In the genomic region with DNA sequence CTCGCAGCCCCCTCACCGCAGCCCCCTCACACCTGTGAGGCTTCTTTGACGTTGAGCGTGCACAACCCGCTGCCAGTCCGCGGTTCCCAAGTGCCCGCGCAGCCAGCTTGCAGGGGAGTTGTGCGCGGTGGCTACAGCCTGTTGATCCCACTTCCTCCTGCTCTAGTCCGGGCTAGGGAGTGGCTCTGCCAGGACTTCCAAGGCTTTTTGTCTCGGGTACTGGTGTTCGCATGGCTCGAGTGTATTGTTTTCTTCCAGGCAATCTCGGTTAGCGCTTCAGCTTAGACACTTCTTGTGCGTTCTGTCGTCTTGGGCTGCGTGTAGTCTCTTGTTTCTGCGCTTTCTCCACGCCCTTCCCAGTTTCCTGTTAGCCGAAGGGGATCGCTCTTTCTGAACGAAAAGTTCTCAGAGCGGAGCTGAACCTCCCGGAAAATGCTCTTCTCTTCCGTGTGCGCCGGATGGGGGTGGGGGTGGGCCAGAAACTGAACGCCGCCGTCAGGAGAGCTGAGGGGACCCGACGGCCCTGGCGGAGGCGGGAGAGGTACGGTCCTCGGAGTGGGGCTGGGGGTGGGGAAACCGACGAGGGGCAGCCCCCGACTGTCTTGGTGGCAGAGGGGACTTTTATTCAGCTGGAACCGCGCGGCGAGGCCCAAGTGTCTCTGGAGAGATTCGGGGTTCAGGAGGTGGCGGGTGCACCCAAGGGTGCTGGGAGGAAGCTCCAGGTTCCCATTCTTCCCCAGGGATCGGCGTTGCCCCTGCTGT, we compare ENCODE assay signal across 8 cellular contexts. TPM values are rescaled to one million over a fixed set of nuclear protein-coding genes. Genes with fewer than 3 reads are reported as not detected.
DNase-seq lines count a peak whose midpoint lies in the region; ATAC-seq, FAIRE-seq and TF ChIP-seq lines count a peak whose summit lies in the region.

No MANE protein-coding gene starts in this region.

- H3K27ac Mint-ChIP-seq in activated naive CD8-positive, alpha-beta T cell treated with anti-CD3 and anti-CD28 coated beads for 36 hours, result peak overlapping the region; percentile 82

- H3K36me3 Mint-ChIP-seq in activated naive CD8-positive, alpha-beta T cell treated with anti-CD3 and anti-CD28 coated beads for 36 hours, result peaks cover 22% of the 10 kb centered on the region

- peak overlapping the region; percentile 48; the same call in 1 of the 2 replicates for H2AFZ ChIP-seq in OCI-LY3 (ENCODE audit: low read depth, low read length)

- H3K79me2 ChIP-seq in OCI-LY3 (ENCODE audit: low read length), result peaks cover 3% of the 10 kb centered on the region

- no peaks in the 10 kb centered on the region for H3K9me3 ChIP-seq in OCI-LY3 (ENCODE audit: insufficient read depth, low read length)
- H3K9me3 ChIP-seq in heart left ventricle, result no peaks in the 10 kb centered on the region
- no peaks in the 10 kb centered on the region for H3K9me3 ChIP-seq in pancreas

- H3K36me3 ChIP-seq in OCI-LY3 (replicated peaks; ENCODE audit: low read depth, low read length), result no peaks in the 10 kb centered on the region
- H3K36me3 ChIP-seq in heart left ventricle, result no peaks in the 10 kb centered on the region
- H3K36me3 ChIP-seq in pancreas, result no peaks in the 10 kb centered on the region

- DNase-seq in AG20443 (ENCODE audit: low spot score), result peak; percentile 67
- DNase-seq in activated naive CD8-positive, alpha-beta T cell treated with anti-CD3 and anti-CD28 coated beads for 36 hours, result peak; percentile 47
- DNase-seq in heart left ventricle, result peak; percentile 39 to 71 (median 43)
- DNase-seq in pancreas, result peak in 5 of 6 donors; percentile 33 to 74 (median 39)

- peak overlapping the region; percentile 92 for H3K4me3 Mint-ChIP-seq in activated naive CD8-positive, alpha-beta T cell treated with anti-CD3 and anti-CD28 coated beads for 36 hours

- H3K27me3 ChIP-seq in OCI-LY3 (ENCODE audit: low read depth, low read length) (peaks cover 10% of the 10 kb centered on the region), heart left ventricle (no peaks in the 10 kb centered on the region), pancreas (no peaks in the 10 kb centered on the region)

- H3K27me3 Mint-ChIP-seq in activated naive CD8-positive, alpha-beta T cell treated with anti-CD3 and anti-CD28 coated beads for 36 hours, result peaks cover 7% of the 10 kb centered on the region

- H3K4me1 ChIP-seq in OCI-LY3 (ENCODE audit: low read length) (peaks cover 13% of the 10 kb centered on the region; the same call in 1 of the 2 replicates), heart left ventricle (peaks cover 0 to 32% (median 17%) of the 10 kb centered on the region in 12 donors), pancreas (peaks cover 0 to 12% (median 0%) of the 10 kb centered on the region in 3 donors)

- WGBS in heart left ventricle, 4 donors, result 0 to 2% (median 1%) methylated on average over 37 to 50 of the region's 50 CpGs
- WGBS in pancreas, 2 donors, result 1% methylated on average over 50 of the region's 50 CpGs

- H3K27ac ChIP-seq in OCI-LY3 (ENCODE audit: low read length), result no peak overlapping the region
- H3K27ac ChIP-seq in heart left ventricle, result peak overlapping the region; percentile 88 to 96 (median 90)
- peak overlapping the region; percentile 59 to 83 (median 74) for H3K27ac ChIP-seq in pancreas

- peak in 1 of 2 donors; percentile 11 for TF ChIP-seq POLR2A in heart left ventricle (IDR thresholded peaks at IDR 0.05)

- no peak for FAIRE-seq in pancreas (lab: Jason Lieb, UNC)

- TF ChIP-seq CTCF in OCI-LY3 (IDR thresholded peaks at IDR 0.05; ENCODE audit: low read depth, low read length), result no peak
- TF ChIP-seq CTCF in heart left ventricle (IDR thresholded peaks at IDR 0.05), result no peak
- TF ChIP-seq CTCF in pancreas (IDR thresholded peaks at IDR 0.05), result no peak

- no peaks in the 10 kb centered on the region for H3K9me3 Mint-ChIP-seq in activated naive CD8-positive, alpha-beta T cell treated with anti-CD3 and anti-CD28 coated beads for 36 hours

- 0 out of 2 replicates have a peak, but pooled peaks cover 6% of the 10 kb centered on the region for H4K20me1 ChIP-seq in OCI-LY3 (ENCODE audit: insufficient read depth, low read length)

- H3K9ac ChIP-seq in OCI-LY3 (ENCODE audit: low read length), result peak overlapping the region; percentile 82

- ATAC-seq in GM18867 (IDR thresholded peaks at IDR 0.05; ENCODE audit: unreplicated experiment), result peak; percentile 1
- peak; percentile 23 for ATAC-seq in HG03175 (IDR thresholded peaks at IDR 0.05; ENCODE audit: unreplicated experiment)
- ATAC-seq in heart left ventricle, result peak; percentile 27 to 54 (median 36)
- peak; percentile 29 to 65 (median 49) for ATAC-seq in pancreas
- ATAC-seq in GM18870 (IDR thresholded peaks at IDR 0.05; ENCODE audit: unreplicated experiment), result no peak

- intact Hi-C loops in heart left ventricle (cut with DNase I), result loop anchor here in 9 of 10 donors (2.0 to 10.0 kb wide), 11 partner anchors 57 to 983 kb away; a partner anchor contains a TSS
- intact Hi-C loops in pancreas (cut with DNase I), result no loop called here

- peaks cover 18% of the 10 kb centered on the region for H3K4me1 Mint-ChIP-seq in activated naive CD8-positive, alpha-beta T cell treated with anti-CD3 and anti-CD28 coated beads for 36 hours

- peak overlapping the region; percentile 78 for H3K4me2 ChIP-seq in OCI-LY3 (ENCODE audit: low read length)

- H3K4me3 ChIP-seq in OCI-LY3 (ENCODE audit: low read length), result peak overlapping the region; percentile 87
- peak overlapping the region; percentile 70 to 96 (median 89) for H3K4me3 ChIP-seq in heart left ventricle
- peak overlapping the region; percentile 74 to 91 (median 82) for H3K4me3 ChIP-seq in pancreas

RNA-seq across cellular contexts. Expression of a gene that starts 0.7 kb away (rescaled TPM):
- total RNA-seq in activated naive CD8-positive, alpha-beta T cell treated with anti-CD3 and anti-CD28 coated beads for 36 hours, result 10 to 100 TPM; 11.7 to 12.2 TPM
- total RNA-seq in heart left ventricle, result 10 to 100 TPM in 2 of 9 donors, 1 to 10 TPM in 7; 4.5 to 13.1 (median 8.7) TPM
- 1 to 10 TPM; 1.8 to 2.3 TPM for polyA plus RNA-seq in heart left ventricle
- 1 to 10 TPM; 1.5 to 5.0 (median 1.8) TPM for total RNA-seq in pancreas
- polyA plus RNA-seq in pancreas, result 1 to 10 TPM in 1 of 2 donors, under 1 TPM in 1; 0.87 to 1.1 TPM

Comparison
In these comparisons a context has a peak if more than half of its experiments do, and no peak if none do; other contexts are left out.
1. intact Hi-C loops: an anchor here in heart left ventricle (2.0 to 10.0 kb wide); none called in pancreas.